ENCODE assay signal across 13 cellular contexts in the genomic region with DNA sequence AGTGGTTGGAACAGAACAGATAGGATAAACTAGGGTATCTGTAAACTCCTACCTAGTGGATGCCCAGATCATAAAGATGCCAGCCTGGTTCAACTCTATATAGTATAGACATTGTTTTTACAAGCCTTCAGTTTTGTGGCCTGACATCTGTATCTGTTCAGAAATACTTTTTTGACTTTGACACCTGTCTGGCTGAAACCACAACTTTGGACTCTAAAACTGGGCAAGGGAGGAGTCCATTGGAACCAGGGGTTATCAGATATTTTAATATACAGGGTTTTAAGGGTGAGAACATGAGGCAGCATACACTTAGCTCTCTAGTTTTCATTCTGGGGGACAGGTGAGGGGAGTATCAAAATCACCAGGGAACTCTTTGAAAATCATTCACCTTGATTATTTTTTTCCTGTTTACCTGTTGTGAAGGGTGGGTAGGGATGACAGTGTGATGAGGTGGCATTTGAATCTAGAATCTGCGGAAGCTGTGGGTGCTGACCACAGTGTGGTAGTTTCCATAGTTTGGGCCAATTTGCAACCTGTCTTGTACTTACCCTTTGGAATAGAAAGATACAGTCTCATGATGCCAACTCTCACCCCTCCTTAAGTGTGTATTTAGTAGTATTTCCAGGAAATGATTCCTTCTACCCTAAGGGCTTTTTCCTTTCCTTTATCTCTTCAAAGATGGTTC. TPM values are rescaled to one million over a fixed set of nuclear protein-coding genes. Genes with fewer than 3 reads are reported as not detected.
A peak's percentile ranks its signal among the peaks of the same experiment; 100 is the strongest.
DNase-seq lines count a peak whose midpoint lies in the region; ATAC-seq and TF ChIP-seq lines count a peak whose summit lies in the region.
"Had no signal": no experiment of that assay in that cellular context is flagged by ENCODE, and none has a peak within 500 bp of the region (broad histone marks: within the 10 kb centered on the region; RNA-seq: fewer than 3 reads in every experiment).

No MANE protein-coding gene starts in this region.

- H3K36me3 ChIP-seq in DOHH2 (ENCODE audit: control insufficient read depth, low read length): peaks cover 8% of the 10 kb centered on the region
- no peaks in the 10 kb centered on the region for H3K36me3 ChIP-seq in osteoblast (ENCODE audit: insufficient read depth, low read length)

- H3K27me3 Mint-ChIP-seq in MCF 10A (ENCODE audit: insufficient read depth, unreplicated experiment): no peaks in the 10 kb centered on the region
- H3K27me3 Mint-ChIP-seq in natural killer cell (ENCODE audit: low read depth in 2 of 2): no peaks in the 10 kb centered on the region

- no peak overlapping the region for H2AFZ ChIP-seq in osteoblast (ENCODE audit: low read length)

- peaks cover 87% of the 10 kb centered on the region for H3K79me2 ChIP-seq in DOHH2 (ENCODE audit: control insufficient read depth, low read length)
- H3K79me2 ChIP-seq in osteoblast (ENCODE audit: insufficient read depth, low read length): peaks cover 34% of the 10 kb centered on the region

- POLR2A ChIA-PET in MCF 10A (lab: Yijun Ruan, JAX): interaction anchor here (0.6 to 8.6 kb wide), 7 partner anchors 8 to 156 kb away, joined by 3 to 66 read pairs (median 7); a partner anchor contains a TSS

- TF ChIP-seq CTCF in DOHH2 (IDR thresholded peaks at IDR 0.05; ENCODE audit: low read depth, low read length, poor library complexity, severe bottlenecking): no peak
- TF ChIP-seq CTCF in MCF 10A (IDR thresholded peaks at IDR 0.05; ENCODE audit: unreplicated experiment): no peak
- TF ChIP-seq CTCF in natural killer cell (IDR thresholded peaks at IDR 0.05): no peak
- TF ChIP-seq CTCF in osteoblast (IDR thresholded peaks at IDR 0.05; ENCODE audit: extremely low read depth, low read depth, low read length): no peak

- BruUV-seq in MCF 10A (replicated peaks; lab: Mats Ljungman, UMichigan): no TSS peak

- intact Hi-C loops in MCF 10A (cut with micrococcal nuclease) (no loop called here), natural killer cell (cut with micrococcal nuclease) (loop anchor here (10.0 kb wide), 1 partner anchor 47 kb away; no protein-coding TSS in a partner anchor)

- DNase-seq in MCF 10A (ENCODE audit: unreplicated experiment): peak; percentile 29
- DNase-seq in natural killer cell: peak; percentile 21
- DNase-seq in NCI-H1092 (lab: John Stamatoyannopoulos, UW): no peak
- no peak for DNase-seq in GM03348 (ENCODE audit: low spot score)
- DNase-seq in NK-92 treated with Interleukin-12 subunit alpha and Interleukin-12 subunit beta, amount 100 ng/mL, for 24 hours (lab: John Stamatoyannopoulos, UW): no peak
- DNase-seq in osteoblast (ENCODE audit: insufficient read length, low spot score, missing footprints): no peak
- DNase-seq: activated CD4-positive, alpha-beta T cell treated with anti-CD3 and anti-CD28 coated beads, Interleukin-2, amount 10 ng/mL, durations not matched to agents 7 days and 5 days; activated naive CD8-positive, alpha-beta T cell treated with anti-CD3 and anti-CD28 coated beads, Interleukin-2, amount 10 ng/mL, durations not matched to agents 7 days and 5 days; NCI-H446 treated with DMSO at 0.1 percent for 48 hours; occipital lobe had no signal

- H4K20me1 ChIP-seq in DOHH2 (ENCODE audit: control insufficient read depth, insufficient read depth, low read depth, low read length): no peaks in the 10 kb centered on the region
- no peaks in the 10 kb centered on the region for H4K20me1 ChIP-seq in osteoblast (ENCODE audit: insufficient read depth, low read length)

- H3K9me2 ChIP-seq in DOHH2 (replicated peaks; ENCODE audit: control insufficient read depth, low read length): no peaks in the 10 kb centered on the region

- H3F3A ChIP-seq in DOHH2 (ENCODE audit: control insufficient read depth, insufficient read depth): peaks cover 14% of the 10 kb centered on the region

- ATAC-seq in HG03175 (IDR thresholded peaks at IDR 0.05; ENCODE audit: unreplicated experiment) (peak; percentile 15), natural killer cell (peak; percentile 25 to 46 (median 44))
- ATAC-seq: SK-N-SH treated with all-trans-retinoic acid at 6 μM for 48 hours had no signal

- H3K27ac Mint-ChIP-seq in MCF 10A (ENCODE audit: low read depth, unreplicated experiment) (no peak overlapping the region), natural killer cell (peak overlapping the region; percentile 84 to 86)
- H3K27ac Mint-ChIP-seq: activated CD4-positive, alpha-beta T cell treated with anti-CD3 and anti-CD28 coated beads, Interleukin-2, amount 10 ng/mL, durations not matched to agents 7 days and 5 days; activated naive CD8-positive, alpha-beta T cell treated with anti-CD3 and anti-CD28 coated beads, Interleukin-2, amount 10 ng/mL, durations not matched to agents 7 days and 5 days had no signal

- no peak overlapping the region for H3K4me3 Mint-ChIP-seq in MCF 10A (ENCODE audit: unreplicated experiment)
- peak overlapping the region; percentile 40 for H3K4me3 Mint-ChIP-seq in natural killer cell
- H3K4me3 Mint-ChIP-seq: activated CD4-positive, alpha-beta T cell treated with anti-CD3 and anti-CD28 coated beads, Interleukin-2, amount 10 ng/mL, durations not matched to agents 7 days and 5 days; activated naive CD8-positive, alpha-beta T cell treated with anti-CD3 and anti-CD28 coated beads, Interleukin-2, amount 10 ng/mL, durations not matched to agents 7 days and 5 days had no signal

- peaks cover 99% of the 10 kb centered on the region for H3K4me1 ChIP-seq in DOHH2 (ENCODE audit: control insufficient read depth, low read length)
- H3K4me1 ChIP-seq in osteoblast (ENCODE audit: insufficient read depth, low read length): peaks cover 46% of the 10 kb centered on the region

- H3K27ac ChIP-seq in DOHH2 (ENCODE audit: low read depth, low read length) (peak overlapping the region; percentile 87), osteoblast (ENCODE audit: low read depth, low read length) (no peak overlapping the region)

- H3K9me3 ChIP-seq in DOHH2 (ENCODE audit: control insufficient read depth, insufficient read depth, low read length) (no peaks in the 10 kb centered on the region), osteoblast (ENCODE audit: low read depth, low read length) (no peaks in the 10 kb centered on the region)

- CTCF ChIA-PET in MCF 10A (lab: Yijun Ruan, JAX): interaction anchor here (0.6 to 1.4 kb wide), 3 partner anchors 20 to 486 kb away, joined by 3 to 5 read pairs (median 3); a partner anchor contains a TSS

- H3K4me1 Mint-ChIP-seq in MCF 10A (ENCODE audit: insufficient read depth, unreplicated experiment) (peaks cover 53% of the 10 kb centered on the region), natural killer cell (peaks cover 32 to 41% of the 10 kb centered on the region in 2 donors)

- H3K27me3 ChIP-seq in DOHH2 (ENCODE audit: control insufficient read depth, low read length): no peaks in the 10 kb centered on the region
- no peaks in the 10 kb centered on the region for H3K27me3 ChIP-seq in osteoblast (ENCODE audit: insufficient read depth, low read length)

- H3K4me3 ChIP-seq in DOHH2 (ENCODE audit: low read length) (peak overlapping the region; percentile 49), osteoblast (ENCODE audit: insufficient read depth, low read length) (no peak overlapping the region)

- H3K36me3 Mint-ChIP-seq in MCF 10A (ENCODE audit: insufficient read depth, unreplicated experiment) (peaks cover 5% of the 10 kb centered on the region), natural killer cell (no peaks in the 10 kb centered on the region)

- H3K9me3 Mint-ChIP-seq in MCF 10A (ENCODE audit: unreplicated experiment) (no peaks in the 10 kb centered on the region), natural killer cell (no peaks in the 10 kb centered on the region)

- H3K4me2 ChIP-seq in DOHH2 (ENCODE audit: low read length) (peak overlapping the region; percentile 66), osteoblast (ENCODE audit: insufficient read depth, low read length) (no peak overlapping the region)

RNA-seq across cellular contexts. Expression of a gene that starts 20.6 kb away (rescaled TPM):
- total RNA-seq in MCF 10A (2022) (5.9 and 7.6 TPM in 2 replicates), natural killer cell (10 to 100 TPM; 11.5 to 25.4 (median 11.9) TPM), osteoblast (20.6 and 23.3 TPM in 2 replicates)

Comparison
In these comparisons a context has a peak if more than half of its experiments do, and no peak if none do; other contexts are left out.
1. DNase-seq: peak in MCF 10A (single experiment) and natural killer cell (single experiment); none in NCI-H1092 (single experiment), GM03348 (single experiment), NK-92 treated with Interleukin-12 subunit alpha and Interleukin-12 subunit beta, amount 100 ng/mL, for 24 hours (single experiment) and osteoblast (single experiment).